In genomic region chr19:591099-591958, GRCh38 we compare ENCODE assay signal across 10 cellular contexts. TPM values are rescaled to one million over a fixed set of nuclear protein-coding genes. Genes with fewer than 3 reads are reported as not detected.
DNase-seq lines count a peak whose midpoint lies in the region; ATAC-seq and TF ChIP-seq lines count a peak whose summit lies in the region.
"Had no signal": no experiment of that assay in that cellular context is flagged by ENCODE, and none has a peak within 500 bp of the region (broad histone marks: within the 10 kb centered on the region; RNA-seq: fewer than 3 reads in every experiment).

No MANE protein-coding gene starts in this region.

- H3K36me3 ChIP-seq in heart left ventricle: no peaks in the 10 kb centered on the region
- no peaks in the 10 kb centered on the region for H3K36me3 ChIP-seq in ovary

- intact Hi-C loops in heart left ventricle (cut with DNase I): loop anchor here in 1 of 10 donors (10.0 kb wide), 1 partner anchor 63 kb away; no protein-coding TSS in a partner anchor
- intact Hi-C loops in ovary (cut with DNase I): no loop called here

- TF ChIP-seq EP300 in ovary (IDR thresholded peaks at IDR 0.05): no peak

- H3K36me3 Mint-ChIP-seq in T-cell: no peaks in the 10 kb centered on the region

- POLR2A ChIA-PET in T-cell (lab: Charles Lee): no interaction called here

- H3K9me3 Mint-ChIP-seq in T-cell: no peaks in the 10 kb centered on the region

- H3K4me3 ChIP-seq in heart left ventricle (peak overlapping the region in 9 of 12 donors; percentile 8 to 44 (median 28)), ovary (no peak overlapping the region)

- H3K27ac Mint-ChIP-seq in T-cell: no peak overlapping the region

- peaks cover 0 to 15% (median 10%) of the 10 kb centered on the region in 3 donors for H3K4me1 Mint-ChIP-seq in T-cell

- peaks cover 4 to 20% of the 10 kb centered on the region in 2 donors for H3K27me3 Mint-ChIP-seq in T-cell

- H3K27me3 ChIP-seq in heart left ventricle (peaks cover 15 to 51% (median 29%) of the 10 kb centered on the region in 9 donors), ovary (peaks cover 10% of the 10 kb centered on the region)

- 29 to 35% (median 33%) methylated on average over 45 to 75 of the region's 75 CpGs for WGBS in heart left ventricle, 4 donors
- 18 to 28% (median 27%) methylated on average over 41 to 75 of the region's 75 CpGs for WGBS in ovary, 3 donors

- no peak for TF ChIP-seq POLR2A in heart left ventricle (IDR thresholded peaks at IDR 0.05)
- no peak for TF ChIP-seq POLR2A in ovary (IDR thresholded peaks at IDR 0.05)

- peaks cover 0 to 29% (median 16%) of the 10 kb centered on the region in 12 donors for H3K4me1 ChIP-seq in heart left ventricle
- peaks cover 2% of the 10 kb centered on the region for H3K4me1 ChIP-seq in ovary (ENCODE audit: insufficient read depth)

- H3K27ac ChIP-seq in heart left ventricle (no peak overlapping the region), ovary (no peak overlapping the region)

- H3K4me3 Mint-ChIP-seq in T-cell: peak overlapping the region in 2 of 3 donors; percentile 37 to 49

- no peak for ATAC-seq in T-cell (replicated peaks in 1 of 4)
- ATAC-seq in heart left ventricle: peak in 3 of 4 donors; percentile 19 to 38 (median 32)
- ATAC-seq in HG02970 (IDR thresholded peaks at IDR 0.05; ENCODE audit: low FRiP score, unreplicated experiment): no peak

- no peak for TF ChIP-seq CTCF in heart left ventricle (IDR thresholded peaks at IDR 0.05)
- no peak for TF ChIP-seq CTCF in ovary (IDR thresholded peaks at IDR 0.05)

- CTCF ChIA-PET in T-cell (lab: Charles Lee): no interaction called here

- DNase-seq in GM03348 (ENCODE audit: low spot score) (peak; percentile 72), T-cell (no peak), heart left ventricle (peak in 1 of 5 donors; percentile 67), ovary (peak in 3 of 5 donors; percentile 57 to 72 (median 63)), mucosa of gallbladder (ENCODE audit: low spot score) (no peak), NAMALWA (ENCODE audit: low spot score) (no peak), amniotic stem cell (lab: John Stamatoyannopoulos, UW) (no peak)
- DNase-seq: EL had no signal

- H3K9me3 ChIP-seq in heart left ventricle (no peaks in the 10 kb centered on the region), ovary (no peaks in the 10 kb centered on the region)

RNA-seq across cellular contexts. Expression of gene HCN2, which starts 1.6 kb away (rescaled TPM):
- 1 to 10 TPM in 4 of 5 donors, under 1 TPM in 1; 0.93 to 4.4 (median 3.6) TPM for total RNA-seq in T-cell
- total RNA-seq in heart left ventricle: 10 to 100 TPM in 7 of 9 donors, 1 to 10 TPM in 2; 4.1 to 27.4 (median 15.4) TPM
- 10 to 100 TPM in 1 of 2 donors, 1 to 10 TPM in 1; 4.8 to 22.4 TPM for polyA plus RNA-seq in heart left ventricle
- total RNA-seq in ovary: under 1 TPM in 3 of 7 donors, not detected in 4; 0.07 to 0.23 (median 0.10) TPM
- under 1 TPM in 1 of 2 donors, not detected in 1; 0.13 TPM for polyA plus RNA-seq in ovary
- 0.40 TPM for total RNA-seq in mucosa of gallbladder
- total RNA-seq: subcutaneous adipose tissue had no signal

RNA-seq across cellular contexts. Expression of gene BSG, which starts 18.9 kb away (rescaled TPM):
- total RNA-seq in T-cell (100 to 1,000 TPM in 4 of 5 donors, 10 to 100 TPM in 1; 89.3 to 165 (median 152) TPM), heart left ventricle (1,000 to 10,000 TPM; 1,160 to 2,590 (median 1,462) TPM), ovary (100 to 1,000 TPM; 225 to 484 (median 324) TPM), mucosa of gallbladder (480 TPM)
- polyA plus RNA-seq in heart left ventricle (1,000 to 10,000 TPM in 1 of 2 donors, 100 to 1,000 TPM in 1; 727 to 2,989 TPM), ovary (100 to 1,000 TPM; 111 to 290 TPM)

RNA-seq across cellular contexts. Expression of gene POLRMT, which starts 42.0 kb away (rescaled TPM):
- total RNA-seq in T-cell (100 to 1,000 TPM in 3 of 5 donors, 10 to 100 TPM in 2; 61.3 to 118 (median 103) TPM), heart left ventricle (10 to 100 TPM; 32.0 to 78.0 (median 41.5) TPM), ovary (10 to 100 TPM; 19.9 to 52.3 (median 43.9) TPM), mucosa of gallbladder (56.0 TPM)
- polyA plus RNA-seq in heart left ventricle (10 to 100 TPM; 38.8 to 75.2 TPM), ovary (10 to 100 TPM; 13.5 to 39.6 TPM)

RNA-seq across cellular contexts. Expression of gene GZMM, which starts 47.5 kb away (rescaled TPM):
- total RNA-seq in T-cell: 10 to 100 TPM; 66.2 to 91.0 (median 78.6) TPM
- 1 to 10 TPM in 2 of 9 donors, under 1 TPM in 2, not detected in 5; 0.40 to 3.0 (median 0.87) TPM for total RNA-seq in heart left ventricle
- polyA plus RNA-seq in heart left ventricle: under 1 TPM; 0.12 to 0.34 TPM
- total RNA-seq in ovary: 1 to 10 TPM in 1 of 7 donors, under 1 TPM in 5, not detected in 1; 0.31 to 1.7 (median 0.56) TPM
- polyA plus RNA-seq in ovary: under 1 TPM in 1 of 2 donors, not detected in 1; 0.48 TPM
- 2.7 TPM for total RNA-seq in mucosa of gallbladder

RNA-seq across cellular contexts. Expression of gene FGF22, which starts 48.4 kb away (rescaled TPM):
- total RNA-seq in T-cell: 1 to 10 TPM in 3 of 5 donors, under 1 TPM in 2; 0.35 to 3.9 (median 2.8) TPM
- under 1 TPM in 3 of 9 donors, not detected in 6; 0.16 to 0.36 (median 0.20) TPM for total RNA-seq in heart left ventricle
- polyA plus RNA-seq in heart left ventricle: under 1 TPM; 0.07 to 0.11 TPM
- 1 to 10 TPM in 6 of 7 donors, under 1 TPM in 1; 0.23 to 4.4 (median 2.2) TPM for total RNA-seq in ovary
- 1 to 10 TPM in 1 of 2 donors, not detected in 1; 4.2 TPM for polyA plus RNA-seq in ovary
- 0.17 TPM for total RNA-seq in mucosa of gallbladder

Comparison
In these comparisons a context has a peak if more than half of its experiments do, and no peak if none do; other contexts are left out.
1. DNase-seq: peak in GM03348 (single experiment) and ovary (3 of 5); none in T-cell (0 of 34), mucosa of gallbladder (single experiment), NAMALWA (single experiment) and amniotic stem cell (single experiment).
2. ATAC-seq: peak in heart left ventricle (3 of 4); none in T-cell (0 of 4) and HG02970 (single experiment).